Comparison of ENCODE assay signal across 7 cellular contexts in genomic region chr16:89701425-89702406, GRCh38. TPM values are rescaled to one million over a fixed set of nuclear protein-coding genes. Genes with fewer than 3 reads are reported as not detected.
DNase-seq lines count a peak whose midpoint lies in the region; ATAC-seq, FAIRE-seq and TF ChIP-seq lines count a peak whose summit lies in the region.

TSS of gene SPATA2L (minus strand) at chr16:89701705. CDS start at chr16:89701232, 473 bp downstream.

- no peaks in the 10 kb centered on the region for H3K27me3 ChIP-seq in astrocyte (ENCODE audit: insufficient read depth, low read length)

- no peaks in the 10 kb centered on the region for H3K79me2 ChIP-seq in astrocyte (ENCODE audit: insufficient read depth, low read length)

- no peaks in the 10 kb centered on the region for H3K27me3 Mint-ChIP-seq in astrocyte (ENCODE audit: low read depth, unreplicated experiment)

- H3K27ac Mint-ChIP-seq in astrocyte (ENCODE audit: unreplicated experiment), result peak within 1 kb of the TSS; percentile 75

- FAIRE-seq in astrocyte (lab: Jason Lieb, UNC), result no peak

- peak within 1 kb of the TSS; percentile 67 for H3K9ac ChIP-seq in astrocyte (ENCODE audit: low read length)

- H3K4me1 Mint-ChIP-seq in astrocyte (ENCODE audit: low read depth, unreplicated experiment), result no peaks in the 10 kb centered on the region

- peaks cover 5% of the 10 kb centered on the region for H3K36me3 Mint-ChIP-seq in astrocyte (ENCODE audit: low read depth, unreplicated experiment)

- H3K4me3 ChIP-seq in astrocyte (ENCODE audit: insufficient read depth, low read depth, low read length), result peak within 1 kb of the TSS; percentile 61

- H3K4me1 ChIP-seq in astrocyte (ENCODE audit: insufficient read depth, low read length), result peaks cover 14% of the 10 kb centered on the region

- peak; percentile 81 for DNase-seq in NCI-H1694 treated with DMSO at 0.1 percent for 48 hours (lab: John Stamatoyannopoulos, UW)
- DNase-seq in T-helper 22 cell (ENCODE audit: low read depth), result peak; percentile 96
- DNase-seq in astrocyte (ENCODE audit: low read depth), result peak; percentile 50
- peak; percentile 90 for DNase-seq in hepatic stellate cell (ENCODE audit: low spot score)
- peak; percentile 92 for DNase-seq in retina

- H3K36me3 ChIP-seq in astrocyte (ENCODE audit: insufficient read depth, low read length), result no peaks in the 10 kb centered on the region

- ATAC-seq in GM18502 (IDR thresholded peaks at IDR 0.05; ENCODE audit: poor library complexity, unreplicated experiment) (peak; percentile 74), HG02884 (IDR thresholded peaks at IDR 0.05; ENCODE audit: unreplicated experiment) (peak; percentile 61)

- no peak for TF ChIP-seq CTCF in astrocyte (IDR thresholded peaks at IDR 0.05; ENCODE audit: insufficient read depth, low read depth, low read length)

- H3K4me2 ChIP-seq in astrocyte (ENCODE audit: low read length), result peak within 1 kb of the TSS; percentile 88

- H3K9me3 ChIP-seq in astrocyte (ENCODE audit: insufficient read depth, low read depth, low read length), result no peaks in the 10 kb centered on the region

- peak within 1 kb of the TSS; percentile 61 for H3K27ac ChIP-seq in astrocyte (ENCODE audit: low read depth, low read length)

- H3K9me3 Mint-ChIP-seq in astrocyte (ENCODE audit: unreplicated experiment), result no peaks in the 10 kb centered on the region

- H4K20me1 ChIP-seq in astrocyte (ENCODE audit: insufficient read depth, low read length), result peaks cover 20% of the 10 kb centered on the region

- H2AFZ ChIP-seq in astrocyte (ENCODE audit: low read depth, low read length), result peak within 1 kb of the TSS; percentile 85

- H3K4me3 Mint-ChIP-seq in astrocyte (ENCODE audit: unreplicated experiment), result peak within 1 kb of the TSS; percentile 76

RNA-seq across cellular contexts. Expression of gene SPATA2L, which starts in this region (rescaled TPM):
- 9.8 and 10.8 TPM in 2 replicates for total RNA-seq in astrocyte

Comparison
In these comparisons a context has a peak if more than half of its experiments do, and no peak if none do; other contexts are left out.
1. Peak in every context shown above with its lines: DNase-seq, ATAC-seq, H3K4me3 ChIP-seq and H3K27ac ChIP-seq.